In genomic region chr12:4267904-4268548, GRCh38 we compare ENCODE assay signal across 10 cellular contexts. TPM values are rescaled to one million over a fixed set of nuclear protein-coding genes. Genes with fewer than 3 reads are reported as not detected.
DNase-seq lines count a peak whose midpoint lies in the region; ATAC-seq, FAIRE-seq and TF ChIP-seq lines count a peak whose summit lies in the region.
"Had no signal": no experiment of that assay in that cellular context is flagged by ENCODE, and none has a peak within 500 bp of the region (broad histone marks: within the 10 kb centered on the region; RNA-seq: fewer than 3 reads in every experiment).

No MANE protein-coding gene starts in this region.

- TF ChIP-seq CTCF in lower lobe of right lung (IDR thresholded peaks at IDR 0.05), result no peak
- TF ChIP-seq CTCF in tibial artery (IDR thresholded peaks at IDR 0.05), result no peak
- TF ChIP-seq CTCF in GM10266 (IDR thresholded peaks at IDR 0.05; ENCODE audit: control insufficient read depth, insufficient read depth, low read depth, missing control alignments), result no peak

- no peaks in the 10 kb centered on the region for H3K9me3 Mint-ChIP-seq in activated naive CD4-positive, alpha-beta T cell treated with anti-CD3 and anti-CD28 coated beads, Interleukin-2, amount 50 U/mL, for 24 hours
- H3K9me3 Mint-ChIP-seq in activated T-helper 2 cell treated with anti-CD3 and anti-CD28 coated beads, Interferon-gamma antibody, Interleukin-2, Interleukin-4, amounts not matched to agents 10 μg/mL and 5 μg/mL and 100 μg/mL, durations not matched to agents 14 hours and 24 hours and 36 hours, result no peaks in the 10 kb centered on the region

- FAIRE-seq in GM12892 (lab: Jason Lieb, UNC), result no peak

- H3K9me3 ChIP-seq in lower lobe of right lung, result no peaks in the 10 kb centered on the region
- no peaks in the 10 kb centered on the region for H3K9me3 ChIP-seq in tibial artery

- no peaks in the 10 kb centered on the region for H3K27me3 Mint-ChIP-seq in activated naive CD4-positive, alpha-beta T cell treated with anti-CD3 and anti-CD28 coated beads, Interleukin-2, amount 50 U/mL, for 24 hours
- H3K27me3 Mint-ChIP-seq in activated T-helper 2 cell treated with anti-CD3 and anti-CD28 coated beads, Interferon-gamma antibody, Interleukin-2, Interleukin-4, amounts not matched to agents 10 μg/mL and 5 μg/mL and 100 μg/mL, durations not matched to agents 14 hours and 24 hours and 36 hours (ENCODE audit: low read depth), result peaks cover 13% of the 10 kb centered on the region

- no peak overlapping the region for H3K27ac ChIP-seq in lower lobe of right lung
- H3K27ac ChIP-seq in tibial artery, result peak overlapping the region; percentile 69 to 73

- H3K4me1 ChIP-seq in lower lobe of right lung (peaks cover 41% of the 10 kb centered on the region), tibial artery (peaks cover 0 to 42% (median 35%) of the 10 kb centered on the region in 4 donors)

- H3K36me3 Mint-ChIP-seq in activated naive CD4-positive, alpha-beta T cell treated with anti-CD3 and anti-CD28 coated beads, Interleukin-2, amount 50 U/mL, for 24 hours, result no peaks in the 10 kb centered on the region
- no peaks in the 10 kb centered on the region for H3K36me3 Mint-ChIP-seq in activated T-helper 2 cell treated with anti-CD3 and anti-CD28 coated beads, Interferon-gamma antibody, Interleukin-2, Interleukin-4, amounts not matched to agents 10 μg/mL and 5 μg/mL and 100 μg/mL, durations not matched to agents 14 hours and 24 hours and 36 hours (ENCODE audit: low read depth)

- intact Hi-C loops in activated T-helper 2 cell treated with anti-CD3 and anti-CD28 coated beads, Interferon-gamma antibody, Interleukin-2, Interleukin-4, amounts not matched to agents 10 μg/mL and 5 μg/mL and 100 μg/mL, durations not matched to agents 14 hours and 24 hours and 36 hours (cut with micrococcal nuclease), result loop anchor here (1.0 to 2.0 kb wide), 3 partner anchors 17 to 149 kb away; no protein-coding TSS in a partner anchor
- intact Hi-C loops in lower lobe of right lung (cut with DNase I), result no loop called here
- intact Hi-C loops in tibial artery (cut with DNase I; ENCODE audit: low total_unique reads), result no loop called here

- H3K4me3 ChIP-seq in lower lobe of right lung (peak overlapping the region; percentile 77), tibial artery (peak overlapping the region in 1 of 2 donors; percentile 68)

- ATAC-seq in lower lobe of right lung (no peak), GM19467 (IDR thresholded peaks at IDR 0.05; ENCODE audit: unreplicated experiment) (no peak)
- ATAC-seq: left lobe of liver had no signal

- H3K27me3 ChIP-seq in lower lobe of right lung (ENCODE audit: low read depth) (peaks cover 39% of the 10 kb centered on the region), tibial artery (peaks cover 0 to 19% of the 10 kb centered on the region in 2 donors)

- peak overlapping the region; percentile 97 for H3K4me3 Mint-ChIP-seq in activated naive CD4-positive, alpha-beta T cell treated with anti-CD3 and anti-CD28 coated beads, Interleukin-2, amount 50 U/mL, for 24 hours
- H3K4me3 Mint-ChIP-seq in activated T-helper 2 cell treated with anti-CD3 and anti-CD28 coated beads, Interferon-gamma antibody, Interleukin-2, Interleukin-4, amounts not matched to agents 10 μg/mL and 5 μg/mL and 100 μg/mL, durations not matched to agents 14 hours and 24 hours and 36 hours (ENCODE audit: low read depth), result peak overlapping the region; percentile 95

- no peak for DNase-seq in activated naive CD4-positive, alpha-beta T cell treated with anti-CD3 and anti-CD28 coated beads, Interleukin-2, amount 50 U/mL, for 16 hours
- no peak for DNase-seq in activated T-helper 2 cell treated with anti-CD3 and anti-CD28 coated beads, Interferon-gamma antibody, Interleukin-2, Interleukin-4, amounts not matched to agents 10 μg/mL and 5 μg/mL and 100 μg/mL, durations not matched to agents 14 hours and 24 hours and 36 hours (ENCODE audit: low spot score)
- DNase-seq in lower lobe of right lung, result no peak
- DNase-seq in tibial artery, result no peak
- no peak for DNase-seq in GM10266 (ENCODE audit: extremely low spot score)
- DNase-seq in GM12892 (ENCODE audit: insufficient read length), result no peak
- DNase-seq: IMR-90 had no signal

- no peaks in the 10 kb centered on the region for H3K36me3 ChIP-seq in lower lobe of right lung
- H3K36me3 ChIP-seq in tibial artery, result no peaks in the 10 kb centered on the region

- peaks cover 16% of the 10 kb centered on the region for H3K4me1 Mint-ChIP-seq in activated naive CD4-positive, alpha-beta T cell treated with anti-CD3 and anti-CD28 coated beads, Interleukin-2, amount 50 U/mL, for 24 hours
- H3K4me1 Mint-ChIP-seq in activated T-helper 2 cell treated with anti-CD3 and anti-CD28 coated beads, Interferon-gamma antibody, Interleukin-2, Interleukin-4, amounts not matched to agents 10 μg/mL and 5 μg/mL and 100 μg/mL, durations not matched to agents 14 hours and 24 hours and 36 hours (ENCODE audit: low read depth), result peaks cover 24% of the 10 kb centered on the region

- TF ChIP-seq POLR2A in GM12892 (IDR thresholded peaks at IDR 0.05; ENCODE audit: low read depth, low read length), result no peak

- H3K27ac Mint-ChIP-seq in activated naive CD4-positive, alpha-beta T cell treated with anti-CD3 and anti-CD28 coated beads, Interleukin-2, amount 50 U/mL, for 24 hours, result peak overlapping the region; percentile 99
- peak overlapping the region; percentile 98 for H3K27ac Mint-ChIP-seq in activated T-helper 2 cell treated with anti-CD3 and anti-CD28 coated beads, Interferon-gamma antibody, Interleukin-2, Interleukin-4, amounts not matched to agents 10 μg/mL and 5 μg/mL and 100 μg/mL, durations not matched to agents 14 hours and 24 hours and 36 hours

RNA-seq across cellular contexts. Expression of gene CCND2, which starts 5.5 kb away (rescaled TPM):
- 557 and 561 TPM in 2 replicates for total RNA-seq in activated T-helper 2 cell treated with anti-CD3 and anti-CD28 coated beads, Interferon-gamma antibody, Interleukin-2, Interleukin-4, amounts not matched to agents 10 μg/mL and 5 μg/mL and 100 μg/mL, durations not matched to agents 14 hours and 24 hours and 36 hours
- total RNA-seq in lower lobe of right lung, result 57.7 TPM
- polyA plus RNA-seq in GM12892 (2012; ENCODE audit: missing spikeins), result 130 TPM

RNA-seq across cellular contexts. Expression of gene TIGAR, which starts 53.0 kb away (rescaled TPM):
- 8.7 and 9.5 TPM in 2 replicates for total RNA-seq in activated T-helper 2 cell treated with anti-CD3 and anti-CD28 coated beads, Interferon-gamma antibody, Interleukin-2, Interleukin-4, amounts not matched to agents 10 μg/mL and 5 μg/mL and 100 μg/mL, durations not matched to agents 14 hours and 24 hours and 36 hours
- total RNA-seq in lower lobe of right lung, result 18.6 TPM
- polyA plus RNA-seq in GM12892 (2012; ENCODE audit: missing spikeins), result 20.3 TPM
